Comparison of ENCODE assay signal across 8 cellular contexts in genomic region chr2:212537311-212538155, GRCh38. TPM values are rescaled to one million over a fixed set of nuclear protein-coding genes. Genes with fewer than 3 reads are reported as not detected.
DNase-seq lines count a peak whose midpoint lies in the region; ATAC-seq and TF ChIP-seq lines count a peak whose summit lies in the region.

No MANE protein-coding gene starts in this region.

- H3K4me3 ChIP-seq in endodermal cell (ENCODE audit: low read length) (peak overlapping the region; percentile 81), mesodermal cell (ENCODE audit: extremely low read depth, insufficient read depth, low read length, poor library complexity, severe bottlenecking) (peak overlapping the region; percentile 46), upper lobe of left lung (peak overlapping the region; percentile 16 to 68 (median 61))

- H3K36me3 ChIP-seq in endodermal cell (ENCODE audit: control insufficient read depth, insufficient read depth, low read length) (no peaks in the 10 kb centered on the region), mesodermal cell (ENCODE audit: control insufficient read depth, insufficient read depth, low read length) (no peaks in the 10 kb centered on the region), upper lobe of left lung (no peaks in the 10 kb centered on the region)

- H3K27ac Mint-ChIP-seq in endodermal cell = no peak overlapping the region

- peaks cover 87% of the 10 kb centered on the region for H3K27me3 Mint-ChIP-seq in endodermal cell (ENCODE audit: insufficient read depth)

- TF ChIP-seq EP300 in upper lobe of left lung (IDR thresholded peaks at IDR 0.05) = no peak

- H3K4me1 ChIP-seq in endodermal cell (ENCODE audit: control insufficient read depth, insufficient read depth, low read length) = no peaks in the 10 kb centered on the region
- no peaks in the 10 kb centered on the region for H3K4me1 ChIP-seq in mesodermal cell (ENCODE audit: control insufficient read depth, insufficient read depth, low read length, poor library complexity, severe bottlenecking)
- peaks cover 7 to 35% (median 12%) of the 10 kb centered on the region in 4 donors for H3K4me1 ChIP-seq in upper lobe of left lung

- H3K9me3 ChIP-seq in endodermal cell (ENCODE audit: control insufficient read depth, low read length) (no peaks in the 10 kb centered on the region), mesodermal cell (ENCODE audit: control insufficient read depth, low read length) (no peaks in the 10 kb centered on the region), upper lobe of left lung (no peaks in the 10 kb centered on the region)

- peak; percentile 36 for TF ChIP-seq CTCF in endodermal cell (conservative IDR thresholded peaks at IDR 0.05)
- TF ChIP-seq CTCF in upper lobe of left lung (IDR thresholded peaks at IDR 0.05) = no peak

- no peaks in the 10 kb centered on the region for H3K9me3 Mint-ChIP-seq in endodermal cell

- peak overlapping the region; percentile 94 for H3K27ac ChIP-seq in endodermal cell (ENCODE audit: low read depth, low read length)
- H3K27ac ChIP-seq in mesodermal cell (ENCODE audit: low read depth, low read length, severe bottlenecking) = no peak overlapping the region
- peak overlapping the region in 3 of 4 donors; percentile 52 to 75 (median 67) for H3K27ac ChIP-seq in upper lobe of left lung

- ATAC-seq in upper lobe of left lung (ENCODE audit: low FRiP score in 2 of 2) (peak; percentile 55 to 61), GM21737 (IDR thresholded peaks at IDR 0.05; ENCODE audit: unreplicated experiment) (no peak)

- H3K4me3 Mint-ChIP-seq in endodermal cell = peak overlapping the region; percentile 73

- DNase-seq in NCI-H82 (lab: John Stamatoyannopoulos, UW) = peak; percentile 20
- DNase-seq in NCI-H82 treated with DMSO at 0.1 percent for 48 hours (lab: John Stamatoyannopoulos, UW; ENCODE audit: unreplicated experiment) = no peak
- DNase-seq in NCI-H69 (lab: John Stamatoyannopoulos, UW) = peak; percentile 74
- DNase-seq in endodermal cell = peak; percentile 78
- peak; percentile 61 to 88 for DNase-seq in upper lobe of left lung
- no peak for DNase-seq in MV-4-11 (lab: John Stamatoyannopoulos, UW)

- H3K27me3 ChIP-seq in endodermal cell (ENCODE audit: control insufficient read depth, insufficient read depth, low read length, poor library complexity, severe bottlenecking) = peaks cover 92% of the 10 kb centered on the region
- H3K27me3 ChIP-seq in upper lobe of left lung = peaks cover 0 to 19% (median 12%) of the 10 kb centered on the region in 4 donors

- peak overlapping the region; percentile 20 for H3K9ac ChIP-seq in endodermal cell (ENCODE audit: extremely low read depth, low read length, poor library complexity, severe bottlenecking)

- no peaks in the 10 kb centered on the region for H3K36me3 Mint-ChIP-seq in endodermal cell (ENCODE audit: low read depth)

- TF ChIP-seq POLR2A in upper lobe of left lung (IDR thresholded peaks at IDR 0.05) = peak in 1 of 4 donors; percentile 47

- WGBS in endodermal cell (ENCODE audit: insufficient coverage in 1 of 2, insufficient read length in 1 of 2), 2 experiments = 0 to 1% methylated on average over 25 to 65 of the region's 65 CpGs
- 0 to 2% methylated on average over 50 to 63 of the region's 65 CpGs for WGBS in mesodermal cell (ENCODE audit: insufficient coverage in 2 of 2), 2 experiments
- 2 to 5% methylated on average over 15 to 63 of the region's 65 CpGs for WGBS in upper lobe of left lung, 2 donors

- peaks cover 9% of the 10 kb centered on the region for H3K4me1 Mint-ChIP-seq in endodermal cell

RNA-seq across cellular contexts. Expression of gene ERBB4, which starts 1.1 kb away (rescaled TPM):
- total RNA-seq in endodermal cell (100 to 1,000 TPM; 154 to 158 TPM), upper lobe of left lung (10 to 100 TPM in 3 of 6 donors, 1 to 10 TPM in 3; 3.3 to 24.2 (median 11.7) TPM)
- polyA plus RNA-seq in endodermal cell (2013, experiment 1 of 2) = 21.5 TPM
- 30.0 TPM for polyA plus RNA-seq in endodermal cell (2013, experiment 2 of 2)
- 1.1 TPM for polyA plus RNA-seq in mesodermal cell (2013, experiment 1 of 2)
- polyA plus RNA-seq in mesodermal cell (2013, experiment 2 of 2) = 0.91 TPM

Comparison
In these comparisons a context has a peak if more than half of its experiments do, and no peak if none do; other contexts are left out.
1. DNase-seq: peak in NCI-H82 (single experiment), NCI-H69 (single experiment), endodermal cell (single experiment) and upper lobe of left lung (2 of 2); none in NCI-H82 treated with DMSO at 0.1 percent for 48 hours (single experiment) and MV-4-11 (single experiment).
2. RNA of gene ERBB4, which starts 1.1 kb away (total RNA-seq): 154 to 158 TPM in endodermal cell; 3.3 to 24.2 TPM in upper lobe of left lung; every median in the first group is over 4 times any median in the second.
3. Peak in every context shown above with its lines, with median percentiles within 50 percentile points of each other: H3K4me3 ChIP-seq.